In genomic region chr17:76983431-76983830, GRCh38 we compare ENCODE assay signal across 1 cellular context.
TF ChIP-seq lines count a peak whose summit lies in the region.

No MANE protein-coding gene starts in this region.

TF ChIP-seq in WTC11, 78 proteins besides CTCF, POLR2A, EP300 and RAD21 (continued from another document):
- TF ChIP-seq ERG (CRISPR knock-in tag; IDR thresholded peaks at IDR 0.05) (no peak), MAX (CRISPR knock-in tag; IDR thresholded peaks at IDR 0.05) (0 out of 2 replicates have a peak, but pooled peaks have one; percentile 11), AFF4 (CRISPR knock-in tag; IDR thresholded peaks at IDR 0.05; ENCODE audit: borderline replicate concordance) (no peak)
